In the genomic region with DNA sequence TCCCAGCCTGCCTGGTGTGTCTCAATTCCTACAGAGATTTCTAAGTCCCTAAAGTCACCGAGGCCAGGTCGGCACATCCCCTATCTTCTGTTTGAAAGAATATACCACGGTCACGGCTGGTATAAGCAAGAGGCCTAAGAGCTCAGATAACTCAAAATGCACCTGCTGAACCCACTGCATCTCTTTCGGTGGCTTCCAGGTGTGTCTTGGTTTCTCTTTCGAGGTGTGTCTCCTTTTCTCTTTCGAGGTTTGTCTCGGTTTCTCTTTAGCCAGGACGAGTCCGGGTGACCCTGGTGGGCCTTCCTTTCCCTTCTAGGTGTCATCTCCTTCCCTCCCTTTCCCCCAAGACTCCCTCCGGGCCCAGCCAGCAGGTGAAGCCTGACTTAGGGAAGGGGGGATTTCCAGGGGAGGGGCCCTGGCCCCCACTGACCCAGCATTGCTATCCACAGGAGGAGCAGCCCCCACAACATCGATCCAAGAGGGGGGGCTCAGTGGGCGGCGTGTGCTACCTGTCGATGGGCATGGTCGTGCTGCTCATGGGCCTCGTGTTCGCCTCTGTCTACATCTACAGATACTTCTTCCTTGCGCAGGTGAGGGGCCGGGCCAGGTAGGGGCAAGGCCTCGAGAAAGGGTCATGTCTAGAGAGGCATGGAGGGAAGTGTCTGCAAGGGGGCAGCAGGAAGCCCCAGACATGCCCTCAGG, we compare ENCODE assay signal across 11 cellular contexts. TPM values are rescaled to one million over a fixed set of nuclear protein-coding genes. Genes with fewer than 3 reads are reported as not detected.
DNase-seq lines count a peak whose midpoint lies in the region; ATAC-seq lines count a peak whose summit lies in the region.
"Had no signal": no experiment of that assay in that cellular context is flagged by ENCODE, and none has a peak within 500 bp of the region (broad histone marks: within the 10 kb centered on the region; RNA-seq: fewer than 3 reads in every experiment).

No MANE protein-coding gene starts in this region.

- POLR2A ChIA-PET in T-cell (lab: Charles Lee): no interaction called here

- ATAC-seq in activated T-cell treated with anti-CD3 and anti-CD28 coated beads, Interleukin-2, amount 50 U/mL, for 72 hours (replicated peaks in 1 of 2): peak; percentile 29 to 47
- ATAC-seq in HG02798 (IDR thresholded peaks at IDR 0.05; ENCODE audit: poor library complexity, unreplicated experiment) (peak; percentile 69), T-cell (replicated peaks in 1 of 4) (no peak)

- no peak overlapping the region for H3K27ac Mint-ChIP-seq in activated T-cell treated with anti-CD3 and anti-CD28 coated beads, Interleukin-2, amount 50 U/mL, for 72 hours
- H3K27ac Mint-ChIP-seq in T-cell: peak overlapping the region; percentile 23 to 80

- no peaks in the 10 kb centered on the region for H3K9me3 Mint-ChIP-seq in activated T-cell treated with anti-CD3 and anti-CD28 coated beads, Interleukin-2, amount 50 U/mL, for 72 hours
- no peaks in the 10 kb centered on the region for H3K9me3 Mint-ChIP-seq in T-cell

- CTCF ChIA-PET in T-cell (lab: Charles Lee): no interaction called here

- H3K4me1 Mint-ChIP-seq in activated T-cell treated with anti-CD3 and anti-CD28 coated beads, Interleukin-2, amount 50 U/mL, for 72 hours (ENCODE audit: low read depth): peaks cover 38% of the 10 kb centered on the region
- H3K4me1 Mint-ChIP-seq in T-cell: peaks cover 35 to 47% (median 44%) of the 10 kb centered on the region in 3 donors

- no peaks in the 10 kb centered on the region for H3K27me3 Mint-ChIP-seq in activated T-cell treated with anti-CD3 and anti-CD28 coated beads, Interleukin-2, amount 50 U/mL, for 72 hours (ENCODE audit: low read depth)
- no peaks in the 10 kb centered on the region for H3K27me3 Mint-ChIP-seq in T-cell

- no peaks in the 10 kb centered on the region for H3K36me3 Mint-ChIP-seq in activated T-cell treated with anti-CD3 and anti-CD28 coated beads, Interleukin-2, amount 50 U/mL, for 72 hours (ENCODE audit: insufficient read depth in 2 of 2)
- H3K36me3 Mint-ChIP-seq in T-cell: no peaks in the 10 kb centered on the region

- DNase-seq in activated T-cell treated with anti-CD3 and anti-CD28 coated beads, Interleukin-2, amount 50 U/mL, for 72 hours: peak in 1 of 2 donors; percentile 27
- DNase-seq in activated T-cell treated with anti-CD3 and anti-CD28 coated beads, Interleukin-2, amount 50 U/mL, for 48 hours: no peak
- DNase-seq in T-cell (no peak), middle frontal gyrus (ENCODE audit: extremely low spot score, low spot score) (no peak), DMS 273 (lab: John Stamatoyannopoulos, UW; ENCODE audit: unreplicated experiment) (no peak), superior temporal gyrus (ENCODE audit: extremely low spot score) (no peak)

- H3K27ac ChIP-seq in temporal lobe (ENCODE audit: low read depth, low read length): peak overlapping the region; percentile 20
- H3K27ac ChIP-seq: parathyroid adenoma, VCaP had no signal

- H3K4me3 Mint-ChIP-seq in activated T-cell treated with anti-CD3 and anti-CD28 coated beads, Interleukin-2, amount 50 U/mL, for 72 hours: peak overlapping the region in 1 of 2 donors; percentile 44
- H3K4me3 Mint-ChIP-seq in T-cell: peak overlapping the region in 1 of 3 donors; percentile 31

RNA-seq across cellular contexts. Expression of a gene that starts 8.4 kb away (rescaled TPM):
- total RNA-seq in activated T-cell treated with anti-CD3 and anti-CD28 coated beads, Interleukin-2, amount 50 U/mL, for 72 hours: 10 to 100 TPM; 42.8 to 58.7 TPM
- total RNA-seq in T-cell (10 to 100 TPM; 21.9 to 41.2 (median 34.8) TPM), temporal lobe (116 TPM)

RNA-seq across cellular contexts. Expression of a gene that starts 51.9 kb away (rescaled TPM):
- 1 to 10 TPM; 6.8 to 9.8 TPM for total RNA-seq in activated T-cell treated with anti-CD3 and anti-CD28 coated beads, Interleukin-2, amount 50 U/mL, for 72 hours
- 10 to 100 TPM in 2 of 5 donors, 1 to 10 TPM in 3; 2.7 to 15.5 (median 7.8) TPM for total RNA-seq in T-cell
- total RNA-seq in temporal lobe: not detected
- total RNA-seq: endothelial cell of umbilical vein had no signal

Comparison
In these comparisons a context has a peak if more than half of its experiments do, and no peak if none do; other contexts are left out.
1. ATAC-seq: peak in activated T-cell treated with anti-CD3 and anti-CD28 coated beads, Interleukin-2, amount 50 U/mL, for 72 hours (2 of 2) and HG02798 (single experiment); none in T-cell (0 of 4).